In the genomic region with DNA sequence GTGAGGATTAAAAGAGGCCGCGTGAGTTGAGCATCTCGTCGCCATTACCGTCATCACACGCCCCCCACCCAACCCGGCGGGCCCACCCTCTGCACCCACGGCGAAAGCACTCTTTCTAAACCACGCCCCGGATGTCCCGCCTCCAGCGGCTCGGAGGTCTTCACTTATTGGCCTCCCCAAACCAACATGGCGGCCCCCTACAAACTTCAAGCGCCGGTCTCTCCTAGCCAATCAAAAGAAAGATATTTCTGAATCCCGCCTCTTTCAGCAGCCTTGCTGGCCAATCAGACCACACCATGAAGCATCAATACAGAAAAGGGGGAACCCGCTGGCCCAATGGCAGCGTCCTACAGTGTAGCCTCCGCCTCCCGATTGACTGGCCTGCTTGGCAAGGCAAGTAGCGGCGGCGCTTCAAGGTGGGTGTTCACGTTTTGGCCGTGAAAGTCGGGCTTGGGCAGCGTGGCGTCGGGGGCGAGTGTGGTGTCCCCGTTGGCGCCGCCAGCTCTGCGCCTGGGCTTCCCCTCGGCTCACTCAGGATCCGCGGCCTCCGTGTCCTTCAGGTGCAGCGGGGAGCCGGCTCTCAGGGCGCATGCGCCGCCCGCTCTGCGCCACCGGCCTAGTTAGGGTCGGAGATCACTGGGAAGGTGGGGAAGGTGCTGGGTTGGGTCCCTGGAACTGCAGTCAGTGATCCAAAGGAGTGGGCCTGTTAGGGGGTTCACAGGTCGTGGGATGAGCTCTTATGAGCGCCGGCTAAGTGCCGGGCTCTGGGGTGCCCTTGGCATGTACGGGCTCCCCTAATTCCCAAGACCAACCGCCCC, we compare ENCODE assay signal across 8 cellular contexts.
DNase-seq lines count a peak whose midpoint lies in the region; ATAC-seq lines count a peak whose summit lies in the region.

TSS of gene NDUFS8 (plus strand) at position 364 of the 818 bp plus-strand sequence. CDS start 1,471 bp downstream, outside the sequence.

- H3K27me3 ChIP-seq in BLaER1 treated with 17β-estradiol and CSF1 and Interleukin-3, amounts not matched to agents 10 nM and 100 nM, result no peaks in the 10 kb centered on the region

- H3K27ac ChIP-seq in BLaER1 treated with 17β-estradiol and CSF1 and Interleukin-3, amounts not matched to agents 10 nM and 100 nM, result peak within 1 kb of the TSS; percentile 55 to 87 (median 82)

- DNase-seq in NCI-H748 (lab: John Stamatoyannopoulos, UW; ENCODE audit: unreplicated experiment) (peak; percentile 99), dedifferentiated amniotic fluid mesenchymal stem cell (ENCODE audit: extremely low spot score) (peak; percentile 99), left kidney (ENCODE audit: low read depth, low spot score) (peak; percentile 100)
- peak; percentile 93 for DNase-seq in activated CD4-positive, alpha-beta T cell treated with anti-CD3 and anti-CD28 coated beads, Interleukin-2, amount 50 U/mL, for 1 hour
- peak; percentile 98 to 99 for DNase-seq in stimulated activated CD4-positive, alpha-beta T cell treated with anti-CD3 and anti-CD28 coated beads, Interleukin-2, amount 100 ng/mL, for 24 hours

- peak; percentile 97 for ATAC-seq in GM19351 (IDR thresholded peaks at IDR 0.05; ENCODE audit: unreplicated experiment)
- ATAC-seq in HG03521 (IDR thresholded peaks at IDR 0.05; ENCODE audit: unreplicated experiment), result peak; percentile 94

- H3K4me1 ChIP-seq in BLaER1 treated with 17β-estradiol and CSF1 and Interleukin-3, amounts not matched to agents 10 nM and 100 nM, result peaks cover 40 to 69% (median 51%) of the 10 kb centered on the region in 10 experiments

- H4K20me1 ChIP-seq in BLaER1 treated with 17β-estradiol and CSF1 and Interleukin-3, amounts not matched to agents 10 nM and 100 nM, result no peaks in the 10 kb centered on the region; a peak in 1 of 22 replicates

- H3K9me3 ChIP-seq in BLaER1 treated with 17β-estradiol and CSF1 and Interleukin-3, amounts not matched to agents 10 nM and 100 nM (replicated peaks in 1 of 11), result no peaks in the 10 kb centered on the region

- H3K9ac ChIP-seq in BLaER1 treated with 17β-estradiol and CSF1 and Interleukin-3, amounts not matched to agents 10 nM and 100 nM, result peak within 1 kb of the TSS; percentile 82 to 93 (median 89)

- H3K4me3 ChIP-seq in BLaER1 treated with 17β-estradiol and CSF1 and Interleukin-3, amounts not matched to agents 10 nM and 100 nM, result peak within 1 kb of the TSS; percentile 64 to 86 (median 81)

- H3K4me2 ChIP-seq in BLaER1 treated with 17β-estradiol and CSF1 and Interleukin-3, amounts not matched to agents 10 nM and 100 nM, result peak within 1 kb of the TSS; percentile 91 to 99 (median 95)

- peaks cover 22 to 63% (median 49%) of the 10 kb centered on the region in 11 experiments for H3K36me3 ChIP-seq in BLaER1 treated with 17β-estradiol and CSF1 and Interleukin-3, amounts not matched to agents 10 nM and 100 nM

Comparison
In these comparisons a context has a peak if more than half of its experiments do, and no peak if none do; other contexts are left out.
1. Peak in every context shown above with its lines: DNase-seq, ATAC-seq, H3K4me3 ChIP-seq and H3K27ac ChIP-seq.